In the genomic region with DNA sequence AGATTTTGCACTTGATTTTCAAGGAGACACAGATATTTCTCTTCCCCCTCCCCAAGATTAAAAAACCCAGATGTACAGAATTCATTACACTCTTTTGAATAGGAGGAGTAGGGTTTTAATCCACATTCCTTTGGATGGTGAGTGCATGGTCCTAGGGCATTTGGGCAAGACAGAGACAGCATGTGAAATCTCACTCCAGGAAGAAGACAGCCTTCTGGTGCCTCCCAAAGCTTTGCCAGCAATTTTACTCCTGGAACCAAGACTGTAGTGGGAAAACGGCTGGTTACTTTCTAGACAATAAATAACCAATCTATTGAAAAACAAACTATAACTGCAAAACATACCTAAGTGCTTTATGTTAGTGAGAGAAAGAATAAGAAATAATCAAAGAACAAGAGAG, we compare ENCODE assay signal across 28 cellular contexts.
"Had no signal": no experiment of that assay in that cellular context is flagged by ENCODE, and none has a peak within 500 bp of the region (broad histone marks: within the 10 kb centered on the region; RNA-seq: fewer than 3 reads in every experiment).

No MANE protein-coding gene starts in this region.

- FAIRE-seq: colon, kidney, pancreas had no signal

- H3K36me3 Mint-ChIP-seq: naive B cell had no signal

- ATAC-seq: esophagus mucosa; gastrocnemius medialis; left lobe of liver; mucosa of descending colon; pancreas; stimulated activated naive CD8-positive, alpha-beta T cell treated with anti-CD3 and anti-CD28 coated beads, Interleukin-15, amount 100 ng/mL, for 72 hours; upper lobe of right lung had no signal

- H3K4me1 ChIP-seq: suprapubic skin, transverse colon, uterus had no signal

- H3K9me3 ChIP-seq: gastrocnemius medialis, mucosa of descending colon, pancreas, right atrium auricular region, sigmoid colon, suprapubic skin, transverse colon, upper lobe of right lung, uterus had no signal

- H3K9me3 Mint-ChIP-seq: endodermal cell; memory B cell; naive B cell; stimulated activated naive CD8-positive, alpha-beta T cell treated with anti-CD3 and anti-CD28 coated beads, Interleukin-15, amount 100 ng/mL, for 72 hours had no signal

- H3K27ac ChIP-seq: dorsolateral prefrontal cortex, epithelial cell of prostate, pancreas, right atrium auricular region, sigmoid colon, suprapubic skin, transverse colon, upper lobe of right lung, uterus had no signal

- H3K27ac Mint-ChIP-seq: endodermal cell, memory B cell, progenitor cell of endocrine pancreas had no signal

- H3K27me3 ChIP-seq: dorsolateral prefrontal cortex, gastrocnemius medialis, pancreas, right atrium auricular region, sigmoid colon, suprapubic skin, transverse colon, upper lobe of right lung, uterus had no signal

- DNase-seq: effector CD4-positive, alpha-beta T cell; endodermal cell; foreskin fibroblast; gastrocnemius medialis; head of caudate nucleus; kidney; mucosa of descending colon; naive B cell; occipital lobe; pancreas; sigmoid colon; stimulated activated CD4-positive, alpha-beta T cell treated with anti-CD3 and anti-CD28 coated beads, Interleukin-2, amount 100 ng/mL, for 24 hours; stimulated activated CD4-positive, alpha-beta T cell treated with anti-CD3 and anti-CD28 coated beads, Interleukin-4, amount 100 ng/mL, for 4 hours; stimulated activated naive CD4-positive, alpha-beta T cell; stimulated activated naive CD8-positive, alpha-beta T cell treated with anti-CD3 and anti-CD28 coated beads, Interleukin-15, amount 100 ng/mL, for 72 hours; transverse colon; upper lobe of right lung; uterus had no signal

- H3K36me3 ChIP-seq: gastrocnemius medialis, pancreas, right atrium auricular region, sigmoid colon, suprapubic skin, transverse colon, upper lobe of right lung, uterus had no signal

- H3K4me1 Mint-ChIP-seq: endodermal cell, memory B cell had no signal

- H3K27me3 Mint-ChIP-seq: memory B cell; naive B cell; progenitor cell of endocrine pancreas; stimulated activated naive CD8-positive, alpha-beta T cell treated with anti-CD3 and anti-CD28 coated beads, Interleukin-15, amount 100 ng/mL, for 72 hours had no signal

- H3K4me3 ChIP-seq: dorsolateral prefrontal cortex, gastrocnemius medialis, lung, mucosa of descending colon, pancreas, right atrium auricular region, sigmoid colon, suprapubic skin, transverse colon, upper lobe of right lung, uterus had no signal

- H3K4me3 Mint-ChIP-seq: endodermal cell; memory B cell; naive B cell; stimulated activated naive CD8-positive, alpha-beta T cell treated with anti-CD3 and anti-CD28 coated beads, Interleukin-15, amount 100 ng/mL, for 72 hours had no signal
